In genomic region chrX:38803609-38804480, GRCh38 we compare ENCODE assay signal across 8 cellular contexts. TPM values are rescaled to one million over a fixed set of nuclear protein-coding genes. Genes with fewer than 3 reads are reported as not detected.
DNase-seq lines count a peak whose midpoint lies in the region; ATAC-seq and TF ChIP-seq lines count a peak whose summit lies in the region.

No MANE protein-coding gene starts in this region.

- H3K27me3 ChIP-seq in kidney epithelial cell (ENCODE audit: control insufficient read depth, insufficient read depth, low read length), result no peaks in the 10 kb centered on the region

- H3K4me3 ChIP-seq in AG09309 (ENCODE audit: control insufficient read depth, low read depth, low read length) (peak overlapping the region; percentile 72), WI38 (ENCODE audit: low read depth, low read length) (peak overlapping the region; percentile 67), kidney epithelial cell (ENCODE audit: low read depth, low read length) (peak overlapping the region; percentile 60)

- TF ChIP-seq CTCF in AG09309 (IDR thresholded peaks at IDR 0.05; ENCODE audit: control insufficient read depth, insufficient read depth, low read depth, low read length, missing control alignments) (no peak), WI38 (IDR thresholded peaks at IDR 0.05; ENCODE audit: low read depth, low read length) (no peak), kidney epithelial cell (IDR thresholded peaks at IDR 0.05; ENCODE audit: insufficient read depth, low read length, poor library complexity, severe bottlenecking) (no peak)

- no peak for DNase-seq in AG09309 (ENCODE audit: low read depth)
- peak; percentile 88 for DNase-seq in NCI-H2227 (lab: John Stamatoyannopoulos, UW; ENCODE audit: unreplicated experiment)
- peak; percentile 46 for DNase-seq in cerebellum (ENCODE audit: low spot score)
- no peak for DNase-seq in kidney epithelial cell (ENCODE audit: low read depth)
- peak; percentile 16 to 52 for DNase-seq in stimulated activated CD4-positive, alpha-beta T cell treated with anti-CD3 and anti-CD28 coated beads, Interleukin-15, amount 100 ng/mL, for 1 hour (ENCODE audit: low read depth in 1 of 2, low spot score in 1 of 2)

- ATAC-seq in GM18870 (IDR thresholded peaks at IDR 0.05; ENCODE audit: unreplicated experiment) (peak; percentile 29), HG03097 (IDR thresholded peaks at IDR 0.05; ENCODE audit: low FRiP score, unreplicated experiment) (peak; percentile 50)

- H3K36me3 ChIP-seq in kidney epithelial cell (ENCODE audit: control insufficient read depth, insufficient read depth, low read length), result no peaks in the 10 kb centered on the region

RNA-seq across cellular contexts. Expression of gene MID1IP1, which starts 2.6 kb away (rescaled TPM):
- total RNA-seq in cerebellum (12.0 TPM), kidney epithelial cell (63.5 and 81.6 TPM in 2 replicates)

Comparison
In these comparisons a context has a peak if more than half of its experiments do, and no peak if none do; other contexts are left out.
1. DNase-seq: peak in NCI-H2227 (single experiment), cerebellum (single experiment) and stimulated activated CD4-positive, alpha-beta T cell treated with anti-CD3 and anti-CD28 coated beads, Interleukin-15, amount 100 ng/mL, for 1 hour (2 of 2); none in AG09309 (single experiment) and kidney epithelial cell (single experiment).
2. Peak in every context shown above with its lines, with median percentiles within 50 percentile points of each other: H3K4me3 ChIP-seq.